Comparison of ENCODE assay signal across 8 cellular contexts in the genomic region with DNA sequence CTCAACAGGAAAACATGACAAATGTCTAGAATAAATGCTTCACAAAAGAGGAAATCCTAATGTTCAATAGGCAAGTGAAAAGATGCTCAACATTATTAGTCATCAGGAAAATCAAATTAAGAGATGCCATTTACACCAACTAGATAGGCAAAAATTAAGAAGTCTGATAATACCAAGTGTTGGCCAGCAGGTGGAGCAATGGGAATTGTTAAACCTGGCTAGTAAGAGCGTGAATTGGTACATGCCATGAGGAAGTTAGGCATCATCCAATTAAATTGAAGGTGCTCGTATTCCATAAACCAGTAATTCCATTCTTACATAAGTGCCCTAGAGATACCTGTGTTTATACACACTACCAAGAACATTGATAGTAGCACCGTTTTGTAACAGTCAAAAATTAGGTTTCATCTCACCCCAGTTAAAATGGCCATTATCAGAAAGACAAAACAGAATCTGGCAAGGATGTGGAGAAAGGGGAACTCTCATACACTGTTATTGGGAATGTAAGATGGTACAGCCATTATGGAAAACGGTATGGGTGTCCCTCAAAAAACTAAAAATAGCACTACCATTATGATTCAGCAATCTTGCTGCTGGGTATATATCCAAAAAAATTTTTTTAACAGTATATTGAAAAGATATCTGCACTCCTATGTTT. TPM values are rescaled to one million over a fixed set of nuclear protein-coding genes. Genes with fewer than 3 reads are reported as not detected.
DNase-seq lines count a peak whose midpoint lies in the region; ATAC-seq and TF ChIP-seq lines count a peak whose summit lies in the region.

No MANE protein-coding gene starts in this region.

- H3K9me3 ChIP-seq in BE2C = no peaks in the 10 kb centered on the region
- H3K9me3 ChIP-seq in neural cell (ENCODE audit: low read length) = no peaks in the 10 kb centered on the region

- peak; percentile 65 for TF ChIP-seq RAD21 in neural cell (conservative IDR thresholded peaks at IDR 0.05)

- H3K9ac ChIP-seq in neural cell (ENCODE audit: low read length) = no peak overlapping the region

- H3K4me3 ChIP-seq in BE2C (ENCODE audit: low read depth, low read length) (no peak overlapping the region), neural cell (ENCODE audit: low read length) (no peak overlapping the region)

- no peaks in the 10 kb centered on the region for H3F3A ChIP-seq in neural cell (ENCODE audit: insufficient read depth, low read length, poor library complexity, severe bottlenecking)

- no peaks in the 10 kb centered on the region for H3K9me2 ChIP-seq in neural cell (ENCODE audit: insufficient read depth, low read length)

- H3K4me2 ChIP-seq in neural cell (ENCODE audit: low read length) = no peak overlapping the region

- no peaks in the 10 kb centered on the region for H3K4me1 ChIP-seq in BE2C

- DNase-seq in BE2C = peak; percentile 39
- DNase-seq in NCI-H510A treated with DMSO at 0.1 percent for 48 hours (lab: John Stamatoyannopoulos, UW) = peak; percentile 71
- DNase-seq in activated CD4-positive, alpha-beta T cell treated with anti-CD3 and anti-CD28 coated beads, Interleukin-2, amount 50 U/mL, for 4 hours = peak; percentile 27 to 34
- peak; percentile 60 to 76 for DNase-seq in erythroblast (lab: John Stamatoyannopoulos, UW)

- TF ChIP-seq CTCF in BE2C (IDR thresholded peaks at IDR 0.05; ENCODE audit: low read depth, low read length) = peak; percentile 60
- peak; percentile 71 for TF ChIP-seq CTCF in neural cell (IDR thresholded peaks at IDR 0.05; ENCODE audit: poor library complexity, severe bottlenecking)

- no peaks in the 10 kb centered on the region for H3K79me2 ChIP-seq in neural cell (replicated peaks; ENCODE audit: insufficient read depth, low read length)

- H3K27me3 ChIP-seq in BE2C (no peaks in the 10 kb centered on the region), neural cell (ENCODE audit: insufficient read depth, low read depth, low read length) (no peaks in the 10 kb centered on the region)

- H3K27ac ChIP-seq in neural cell (ENCODE audit: low read length) = no peak overlapping the region

- ATAC-seq in GM18867 (IDR thresholded peaks at IDR 0.05; ENCODE audit: unreplicated experiment) (peak; percentile 88), HG03432 (IDR thresholded peaks at IDR 0.05; ENCODE audit: unreplicated experiment) (peak; percentile 86), GM19324 (IDR thresholded peaks at IDR 0.05; ENCODE audit: low FRiP score, unreplicated experiment) (no peak)

- TF ChIP-seq EP300 in neural cell (conservative IDR thresholded peaks at IDR 0.05; ENCODE audit: poor library complexity, severe bottlenecking) = no peak

- TF ChIP-seq POLR2A in erythroblast (IDR thresholded peaks at IDR 0.05; ENCODE audit: low read length) = no peak

- H3K36me3 ChIP-seq in BE2C = no peaks in the 10 kb centered on the region
- H3K36me3 ChIP-seq in neural cell (ENCODE audit: insufficient read depth, low read length) = no peaks in the 10 kb centered on the region

- no peaks in the 10 kb centered on the region for H4K20me1 ChIP-seq in neural cell (ENCODE audit: insufficient read depth)

- H2AFZ ChIP-seq in neural cell (ENCODE audit: low read depth, low read length) = no peak overlapping the region

TF ChIP-seq in neural cell, 6 proteins besides CTCF, POLR2A, EP300 and RAD21:
- TF ChIP-seq MXI1 (conservative IDR thresholded peaks at IDR 0.05; ENCODE audit: poor library complexity, severe bottlenecking) (no peak), POLR2AphosphoS5 (IDR thresholded peaks at IDR 0.05) (no peak), SMC3 (conservative IDR thresholded peaks at IDR 0.05; ENCODE audit: poor library complexity) (peak; percentile 76), REST (IDR thresholded peaks at IDR 0.05; ENCODE audit: borderline replicate concordance) (no peak)

RNA-seq across cellular contexts. Expression of gene ZCCHC18, which starts 14.0 kb away (rescaled TPM):
- 2.2 TPM for polyA plus RNA-seq in BE2C (2012; ENCODE audit: insufficient read depth, insufficient read length, low read depth)
- 70.0 and 132 TPM in 2 replicates for polyA plus RNA-seq in neural cell
- 25.3 and 54.5 TPM in 2 replicates for polyA minus RNA-seq in neural cell

RNA-seq across cellular contexts. Expression of gene TMSB15C, which starts 22.2 kb away (rescaled TPM):
- polyA plus RNA-seq in BE2C (2012; ENCODE audit: insufficient read depth, insufficient read length, low read depth) = 0.71 TPM
- polyA plus RNA-seq in neural cell = 38.0 and 53.2 TPM in 2 replicates
- 36.8 and 42.1 TPM in 2 replicates for polyA minus RNA-seq in neural cell

RNA-seq across cellular contexts. Expression of gene H2BW2, which starts 58.5 kb away (rescaled TPM):
- polyA plus RNA-seq in BE2C (2012; ENCODE audit: insufficient read depth, insufficient read length, low read depth) = not detected
- not detected in 2 replicates for polyA plus RNA-seq in neural cell
- polyA minus RNA-seq in neural cell = not detected in 2 replicates

RNA-seq across cellular contexts. Expression of gene SLC25A53, which starts 58.5 kb away (rescaled TPM):
- polyA plus RNA-seq in BE2C (2012; ENCODE audit: insufficient read depth, insufficient read length, low read depth) = 4.2 TPM
- 4.8 and 6.6 TPM in 2 replicates for polyA plus RNA-seq in neural cell
- 11.0 and 18.9 TPM in 2 replicates for polyA minus RNA-seq in neural cell
